ENCODE assay signal across 1 cellular context in the genomic region with DNA sequence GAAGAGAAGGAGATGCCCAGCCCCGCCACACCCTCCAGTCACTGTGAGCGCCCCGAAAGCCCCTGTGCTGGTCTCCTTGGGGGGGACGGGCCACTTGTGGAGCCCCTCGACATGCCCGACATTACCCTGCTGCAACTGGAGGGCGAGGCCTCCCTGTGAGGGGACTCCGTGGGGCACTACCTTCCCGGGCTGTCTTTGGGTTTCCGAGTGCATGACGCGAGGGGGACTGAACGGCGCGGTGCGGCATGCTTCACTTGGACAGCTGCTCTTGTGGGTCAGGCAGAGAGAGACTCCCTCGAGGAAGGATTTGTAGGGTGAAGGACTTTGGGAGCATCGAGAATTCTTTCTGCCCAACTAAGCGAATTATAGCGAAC.
TF ChIP-seq lines count a peak whose summit lies in the region.

No MANE protein-coding gene starts in this region.

TF ChIP-seq in GM23338, 12 proteins besides CTCF, POLR2A, EP300 and RAD21 (continued from another document):
- TF ChIP-seq, protein P1, sequence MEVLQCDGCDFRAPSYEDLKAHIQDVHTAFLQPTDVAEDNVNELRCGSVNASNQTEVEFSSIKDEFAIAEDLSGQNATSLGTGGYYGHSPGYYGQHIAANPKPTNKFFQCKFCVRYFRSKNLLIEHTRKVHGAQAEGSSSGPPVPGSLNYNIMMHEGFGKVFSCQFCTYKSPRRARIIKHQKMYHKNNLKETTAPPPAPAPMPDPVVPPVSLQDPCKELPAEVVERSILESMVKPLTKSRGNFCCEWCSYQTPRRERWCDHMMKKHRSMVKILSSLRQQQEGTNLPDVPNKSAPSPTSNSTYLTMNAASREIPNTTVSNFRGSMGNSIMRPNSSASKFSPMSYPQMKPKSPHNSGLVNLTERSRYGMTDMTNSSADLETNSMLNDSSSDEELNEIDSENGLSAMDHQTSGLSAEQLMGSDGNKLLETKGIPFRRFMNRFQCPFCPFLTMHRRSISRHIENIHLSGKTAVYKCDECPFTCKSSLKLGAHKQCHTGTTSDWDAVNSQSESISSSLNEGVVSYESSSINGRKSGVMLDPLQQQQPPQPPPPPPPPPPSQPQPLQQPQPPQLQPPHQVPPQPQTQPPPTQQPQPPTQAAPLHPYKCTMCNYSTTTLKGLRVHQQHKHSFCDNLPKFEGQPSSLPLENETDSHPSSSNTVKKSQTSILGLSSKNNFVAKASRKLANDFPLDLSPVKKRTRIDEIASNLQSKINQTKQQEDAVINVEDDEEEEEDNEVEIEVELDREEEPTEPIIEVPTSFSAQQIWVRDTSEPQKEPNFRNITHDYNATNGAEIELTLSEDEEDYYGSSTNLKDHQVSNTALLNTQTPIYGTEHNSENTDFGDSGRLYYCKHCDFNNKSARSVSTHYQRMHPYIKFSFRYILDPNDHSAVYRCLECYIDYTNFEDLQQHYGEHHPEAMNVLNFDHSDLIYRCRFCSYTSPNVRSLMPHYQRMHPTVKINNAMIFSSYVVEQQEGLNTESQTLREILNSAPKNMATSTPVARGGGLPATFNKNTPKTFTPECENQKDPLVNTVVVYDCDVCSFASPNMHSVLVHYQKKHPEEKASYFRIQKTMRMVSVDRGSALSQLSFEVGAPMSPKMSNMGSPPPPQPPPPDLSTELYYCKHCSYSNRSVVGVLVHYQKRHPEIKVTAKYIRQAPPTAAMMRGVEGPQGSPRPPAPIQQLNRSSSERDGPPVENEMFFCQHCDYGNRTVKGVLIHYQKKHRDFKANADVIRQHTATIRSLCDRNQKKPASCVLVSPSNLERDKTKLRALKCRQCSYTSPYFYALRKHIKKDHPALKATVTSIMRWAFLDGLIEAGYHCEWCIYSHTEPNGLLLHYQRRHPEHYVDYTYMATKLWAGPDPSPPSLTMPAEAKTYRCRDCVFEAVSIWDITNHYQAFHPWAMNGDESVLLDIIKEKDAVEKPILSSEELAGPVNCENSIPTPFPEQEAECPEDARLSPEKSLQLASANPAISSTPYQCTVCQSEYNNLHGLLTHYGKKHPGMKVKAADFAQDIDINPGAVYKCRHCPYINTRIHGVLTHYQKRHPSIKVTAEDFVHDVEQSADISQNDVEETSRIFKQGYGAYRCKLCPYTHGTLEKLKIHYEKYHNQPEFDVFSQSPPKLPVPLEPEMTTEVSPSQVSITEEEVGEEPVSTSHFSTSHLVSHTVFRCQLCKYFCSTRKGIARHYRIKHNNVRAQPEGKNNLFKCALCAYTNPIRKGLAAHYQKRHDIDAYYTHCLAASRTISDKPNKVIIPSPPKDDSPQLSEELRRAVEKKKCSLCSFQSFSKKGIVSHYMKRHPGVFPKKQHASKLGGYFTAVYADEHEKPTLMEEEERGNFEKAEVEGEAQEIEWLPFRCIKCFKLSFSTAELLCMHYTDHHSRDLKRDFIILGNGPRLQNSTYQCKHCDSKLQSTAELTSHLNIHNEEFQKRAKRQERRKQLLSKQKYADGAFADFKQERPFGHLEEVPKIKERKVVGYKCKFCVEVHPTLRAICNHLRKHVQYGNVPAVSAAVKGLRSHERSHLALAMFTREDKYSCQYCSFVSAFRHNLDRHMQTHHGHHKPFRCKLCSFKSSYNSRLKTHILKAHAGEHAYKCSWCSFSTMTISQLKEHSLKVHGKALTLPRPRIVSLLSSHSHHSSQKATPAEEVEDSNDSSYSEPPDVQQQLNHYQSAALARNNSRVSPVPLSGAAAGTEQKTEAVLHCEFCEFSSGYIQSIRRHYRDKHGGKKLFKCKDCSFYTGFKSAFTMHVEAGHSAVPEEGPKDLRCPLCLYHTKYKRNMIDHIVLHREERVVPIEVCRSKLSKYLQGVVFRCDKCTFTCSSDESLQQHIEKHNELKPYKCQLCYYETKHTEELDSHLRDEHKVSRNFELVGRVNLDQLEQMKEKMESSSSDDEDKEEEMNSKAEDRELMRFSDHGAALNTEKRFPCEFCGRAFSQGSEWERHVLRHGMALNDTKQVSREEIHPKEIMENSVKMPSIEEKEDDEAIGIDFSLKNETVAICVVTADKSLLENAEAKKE (CRISPR knock-in tag; IDR thresholded peaks at IDR 0.05) = no peak
- TF ChIP-seq NANOG (IDR thresholded peaks at IDR 0.05; ENCODE audit: borderline replicate concordance) (no peak), ZNF114 (CRISPR knock-in tag; IDR thresholded peaks at IDR 0.05) (no peak), ZNF331 (CRISPR knock-in tag; IDR thresholded peaks at IDR 0.05; ENCODE audit: low read depth) (no peak), POLR2AphosphoS5 (IDR thresholded peaks at IDR 0.05; ENCODE audit: low read depth) (no peak), REST (IDR thresholded peaks at IDR 0.05; ENCODE audit: unreplicated experiment) (no peak)
